In the genomic region with DNA sequence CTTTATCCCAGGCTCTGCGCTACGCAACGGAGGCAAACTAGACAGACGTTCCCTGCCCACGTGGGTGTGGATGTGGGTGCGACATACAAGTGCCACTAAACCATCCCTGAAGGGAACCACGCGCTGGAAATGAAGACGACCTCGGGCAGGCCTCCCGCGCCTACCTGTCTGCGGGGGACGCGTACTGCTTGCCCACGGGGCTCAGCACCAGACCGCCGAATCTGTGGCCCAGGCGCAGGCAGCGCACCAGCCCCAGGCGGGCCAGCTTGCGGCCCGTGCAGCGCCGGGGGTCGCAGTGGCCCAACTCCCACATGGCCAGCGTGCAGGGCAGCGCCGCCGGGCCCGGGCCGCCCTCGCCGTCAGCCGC, we compare ENCODE assay signal across 8 cellular contexts. TPM values are rescaled to one million over a fixed set of nuclear protein-coding genes. Genes with fewer than 3 reads are reported as not detected.
DNase-seq lines count a peak whose midpoint lies in the region; ATAC-seq and TF ChIP-seq lines count a peak whose summit lies in the region.

No MANE protein-coding gene starts in this region.

- no peaks in the 10 kb centered on the region for H3K9me2 ChIP-seq in Karpas-422 (replicated peaks; ENCODE audit: insufficient read depth, low read length)

- CTCF ChIA-PET in activated naive CD4-positive, alpha-beta T cell treated with anti-CD3 and anti-CD28 coated beads, Interleukin-2, amount 10 ng/mL, durations not matched to agents 7 days and 5 days (lab: Charles Lee) = no interaction called here
- CTCF ChIA-PET in naive thymus-derived CD4-positive, alpha-beta T cell (lab: Charles Lee) = no interaction called here

- no peaks in the 10 kb centered on the region for H3K9me3 Mint-ChIP-seq in activated naive CD4-positive, alpha-beta T cell treated with anti-CD3 and anti-CD28 coated beads, Interleukin-2, amount 10 ng/mL, durations not matched to agents 7 days and 5 days
- H3K9me3 Mint-ChIP-seq in naive thymus-derived CD4-positive, alpha-beta T cell = peaks cover 0 to 18% (median 0%) of the 10 kb centered on the region in 11 donors

- peak overlapping the region; percentile 89 for H3K9ac ChIP-seq in Karpas-422 (ENCODE audit: low read length)

- peak overlapping the region; percentile 98 for H3K4me2 ChIP-seq in Karpas-422 (ENCODE audit: low read depth, low read length, poor library complexity, severe bottlenecking)

- 0 out of 2 replicates have a peak, but pooled peaks cover 7% of the 10 kb centered on the region for H4K20me1 ChIP-seq in Karpas-422 (ENCODE audit: insufficient read depth, low read depth, low read length)

- peaks cover 23% of the 10 kb centered on the region for H3K4me1 ChIP-seq in Karpas-422 (ENCODE audit: low read length)
- H3K4me1 ChIP-seq in naive thymus-derived CD4-positive, alpha-beta T cell (ENCODE audit: control insufficient read depth in 2 of 2, insufficient read depth in 2 of 2, low read length in 2 of 2) = peaks cover 13 to 21% of the 10 kb centered on the region in 2 donors

- no peaks in the 10 kb centered on the region for H3K27me3 Mint-ChIP-seq in activated naive CD4-positive, alpha-beta T cell treated with anti-CD3 and anti-CD28 coated beads, Interleukin-2, amount 10 ng/mL, durations not matched to agents 7 days and 5 days
- peaks cover 0 to 5% (median 0%) of the 10 kb centered on the region in 5 donors for H3K27me3 Mint-ChIP-seq in naive thymus-derived CD4-positive, alpha-beta T cell

- POLR2A ChIA-PET in naive thymus-derived CD4-positive, alpha-beta T cell (lab: Charles Lee) = interaction anchor here (0.7 to 1.7 kb wide), 4 partner anchors 10 to 858 kb away, joined by 3 to 6 read pairs (median 4); a partner anchor contains a TSS

- peaks cover 4% of the 10 kb centered on the region for H3K36me3 Mint-ChIP-seq in activated naive CD4-positive, alpha-beta T cell treated with anti-CD3 and anti-CD28 coated beads, Interleukin-2, amount 10 ng/mL, durations not matched to agents 7 days and 5 days
- H3K36me3 Mint-ChIP-seq in naive thymus-derived CD4-positive, alpha-beta T cell = peaks cover 0 to 2% (median 0%) of the 10 kb centered on the region in 5 donors

- no peak for TF ChIP-seq CTCF in dorsolateral prefrontal cortex (IDR thresholded peaks at IDR 0.05 in 54 of 56, conservative IDR thresholded peaks at IDR 0.05 in 2 of 56; ENCODE audit: low read depth in 1 of 56, partially characterized antibody in 56 of 56)

- H3K27ac Mint-ChIP-seq in activated naive CD4-positive, alpha-beta T cell treated with anti-CD3 and anti-CD28 coated beads, Interleukin-2, amount 10 ng/mL, durations not matched to agents 7 days and 5 days = peak overlapping the region; percentile 81
- peak overlapping the region in 8 of 9 donors; percentile 24 to 90 (median 66) for H3K27ac Mint-ChIP-seq in naive thymus-derived CD4-positive, alpha-beta T cell

- H3K36me3 ChIP-seq in Karpas-422 (ENCODE audit: insufficient read depth, low read length) = no peaks in the 10 kb centered on the region
- H3K36me3 ChIP-seq in naive thymus-derived CD4-positive, alpha-beta T cell (ENCODE audit: control insufficient read depth in 2 of 3, insufficient read depth in 3 of 3, low read length in 3 of 3) = peaks cover 0 to 31% (median 0%) of the 10 kb centered on the region in 3 experiments

- no peaks in the 10 kb centered on the region for H3K27me3 ChIP-seq in Karpas-422 (ENCODE audit: low read length)
- H3K27me3 ChIP-seq in dorsolateral prefrontal cortex = no peaks in the 10 kb centered on the region
- no peaks in the 10 kb centered on the region for H3K27me3 ChIP-seq in naive thymus-derived CD4-positive, alpha-beta T cell (ENCODE audit: control insufficient read depth in 2 of 2, insufficient read depth in 2 of 2, low read length in 2 of 2)

- H3K9me3 ChIP-seq in Karpas-422 (ENCODE audit: low read length) = no peaks in the 10 kb centered on the region
- H3K9me3 ChIP-seq in naive thymus-derived CD4-positive, alpha-beta T cell (ENCODE audit: control insufficient read depth in 2 of 3, low read length in 3 of 3) = no peaks in the 10 kb centered on the region

- H3K79me2 ChIP-seq in Karpas-422 (ENCODE audit: low read length) = peaks cover 55% of the 10 kb centered on the region

- intact Hi-C loops in dorsolateral prefrontal cortex (cut with DNase I) = loop anchor here (1.0 to 5.0 kb wide), 2 partner anchors 41 to 71 kb away; a partner anchor contains a TSS
- intact Hi-C loops in naive thymus-derived CD4-positive, alpha-beta T cell (cut with micrococcal nuclease) = loop anchor here (1.0 to 5.0 kb wide), 6 partner anchors 8 to 824 kb away; a partner anchor contains a TSS

- peak overlapping the region; percentile 84; the same call in 1 of the 2 replicates for H2AFZ ChIP-seq in Karpas-422 (ENCODE audit: low read length)

- H3K4me3 ChIP-seq in Karpas-422 (ENCODE audit: low read length) (peak overlapping the region; percentile 96), dorsolateral prefrontal cortex (peak overlapping the region; percentile 75 to 100 (median 99))
- H3K4me3 ChIP-seq in naive thymus-derived CD4-positive, alpha-beta T cell (ENCODE audit: low read length) = peak overlapping the region; percentile 71

- ATAC-seq in naive thymus-derived CD4-positive, alpha-beta T cell = no peak

- peaks cover 30% of the 10 kb centered on the region for H3K4me1 Mint-ChIP-seq in activated naive CD4-positive, alpha-beta T cell treated with anti-CD3 and anti-CD28 coated beads, Interleukin-2, amount 10 ng/mL, durations not matched to agents 7 days and 5 days
- peaks cover 28 to 45% (median 34%) of the 10 kb centered on the region in 7 donors for H3K4me1 Mint-ChIP-seq in naive thymus-derived CD4-positive, alpha-beta T cell

- peak; percentile 46 for DNase-seq in activated naive CD4-positive, alpha-beta T cell treated with anti-CD3 and anti-CD28 coated beads, Interleukin-2, amount 10 ng/mL, durations not matched to agents 7 days and 5 days
- no peak for DNase-seq in activated naive CD4-positive, alpha-beta T cell treated with anti-CD3 and anti-CD28 coated beads, Interleukin-2, amount 50 U/mL, for 16 hours
- no peak for DNase-seq in Karpas-422
- DNase-seq in dorsolateral prefrontal cortex = no peak
- no peak for DNase-seq in naive thymus-derived CD4-positive, alpha-beta T cell
- DNase-seq in superior temporal gyrus (ENCODE audit: extremely low spot score) = no peak
- no peak for DNase-seq in HK-2 (ENCODE audit: unreplicated experiment)
- DNase-seq in OCI-M2 (lab: John Stamatoyannopoulos, UW; ENCODE audit: unreplicated experiment) = no peak

- H3K27ac ChIP-seq in Karpas-422 (ENCODE audit: low read length) (no peak overlapping the region), dorsolateral prefrontal cortex (peak overlapping the region in 54 of 59 donors; percentile 5 to 95 (median 80))
- H3K27ac ChIP-seq in naive thymus-derived CD4-positive, alpha-beta T cell (ENCODE audit: low read depth, low read length) = peak overlapping the region; percentile 81

- H3K4me3 Mint-ChIP-seq in activated naive CD4-positive, alpha-beta T cell treated with anti-CD3 and anti-CD28 coated beads, Interleukin-2, amount 10 ng/mL, durations not matched to agents 7 days and 5 days = peak overlapping the region; percentile 80
- H3K4me3 Mint-ChIP-seq in naive thymus-derived CD4-positive, alpha-beta T cell = peak overlapping the region; percentile 71 to 88 (median 81)

RNA-seq across cellular contexts. Expression of a gene that starts 0.5 kb away (rescaled TPM):
- 20.1 and 70.0 TPM in 2 replicates for total RNA-seq in Karpas-422 (2014; rRNA removed; shearing (Covaris generic); ENCODE audit: low replicate concordance)
- total RNA-seq in dorsolateral prefrontal cortex = 10 to 100 TPM; 30.3 to 68.2 (median 46.8) TPM
- total RNA-seq in naive thymus-derived CD4-positive, alpha-beta T cell = 10 to 100 TPM; 21.0 to 50.4 (median 33.3) TPM
- 100 to 1,000 TPM in 1 of 2 donors, 10 to 100 TPM in 1; 79.7 to 103 TPM for polyA plus RNA-seq in naive thymus-derived CD4-positive, alpha-beta T cell

RNA-seq across cellular contexts. Expression of a gene that starts 0.5 kb away (rescaled TPM):
- 19.6 and 39.1 TPM in 2 replicates for total RNA-seq in Karpas-422 (2014; rRNA removed; shearing (Covaris generic); ENCODE audit: low replicate concordance)
- 100 to 1,000 TPM in 112 of 120 experiments, 10 to 100 TPM in 8; 85.9 to 151 (median 118) TPM for total RNA-seq in dorsolateral prefrontal cortex
- 10 to 100 TPM; 37.9 to 57.7 (median 48.6) TPM for total RNA-seq in naive thymus-derived CD4-positive, alpha-beta T cell
- 10 to 100 TPM; 48.2 to 51.3 TPM for polyA plus RNA-seq in naive thymus-derived CD4-positive, alpha-beta T cell

RNA-seq across cellular contexts. Expression of a gene that starts 17.8 kb away (rescaled TPM):
- total RNA-seq in Karpas-422 (2014; rRNA removed; shearing (Covaris generic); ENCODE audit: low replicate concordance) = 0.18 TPM in 1 of 2 replicates, not detected in the other
- total RNA-seq in dorsolateral prefrontal cortex = 100 to 1,000 TPM in 100 of 120 experiments, 10 to 100 TPM in 20; 24.1 to 289 (median 137) TPM
- 1 to 10 TPM in 3 of 5 experiments, under 1 TPM in 2; 0.49 to 7.5 (median 1.1) TPM for total RNA-seq in naive thymus-derived CD4-positive, alpha-beta T cell
- 1 to 10 TPM in 1 of 2 donors, under 1 TPM in 1; 0.20 to 1.3 TPM for polyA plus RNA-seq in naive thymus-derived CD4-positive, alpha-beta T cell

RNA-seq across cellular contexts. Expression of a gene that starts 41.8 kb away (rescaled TPM):
- total RNA-seq in Karpas-422 (2014; rRNA removed; shearing (Covaris generic); ENCODE audit: low replicate concordance) = 53.7 and 78.1 TPM in 2 replicates
- total RNA-seq in dorsolateral prefrontal cortex = 100 to 1,000 TPM in 1 of 120 experiments, 10 to 100 TPM in 119; 66.6 to 108 (median 83.6) TPM
- total RNA-seq in naive thymus-derived CD4-positive, alpha-beta T cell = 100 to 1,000 TPM; 159 to 277 (median 203) TPM
- 10 to 100 TPM; 67.2 to 78.9 TPM for polyA plus RNA-seq in naive thymus-derived CD4-positive, alpha-beta T cell
